Comparison of ENCODE assay signal across 20 cellular contexts in genomic region chr3:62237296-62237948, GRCh38.
DNase-seq lines count a peak whose midpoint lies in the region; ATAC-seq lines count a peak whose summit lies in the region.
"Had no signal": no experiment of that assay in that cellular context is flagged by ENCODE, and none has a peak within 500 bp of the region (broad histone marks: within the 10 kb centered on the region; RNA-seq: fewer than 3 reads in every experiment).

No MANE protein-coding gene starts in this region.

- no peaks in the 10 kb centered on the region for H3K27me3 ChIP-seq in right cardiac atrium (ENCODE audit: control insufficient read depth, insufficient read depth)
- H3K27me3 ChIP-seq: ascending aorta had no signal

- H3K4me3 ChIP-seq in right cardiac atrium (ENCODE audit: low read length) = no peak overlapping the region
- H3K4me3 ChIP-seq: ascending aorta had no signal

- ATAC-seq in GM19463 (IDR thresholded peaks at IDR 0.05; ENCODE audit: unreplicated experiment) (peak; percentile 4), HG03571 (IDR thresholded peaks at IDR 0.05; ENCODE audit: unreplicated experiment) (peak; percentile 17), right cardiac atrium (peak; percentile 35 to 38)
- ATAC-seq: activated CD8-positive, alpha-beta T cell treated with anti-CD3 and anti-CD28 coated beads for 36 hours; esophagus mucosa had no signal

- H3K4me1 ChIP-seq in right cardiac atrium (ENCODE audit: control insufficient read depth, insufficient read depth, low read length) = peaks cover 8% of the 10 kb centered on the region

- WGBS in right cardiac atrium = 36% methylated on average over 5 of the region's 5 CpGs

- H3K27ac ChIP-seq in right cardiac atrium (ENCODE audit: low read length) = no peak overlapping the region
- H3K27ac ChIP-seq: 22Rv1, ascending aorta, HL-60, RWPE1 had no signal

- DNase-seq in DMS 273 (lab: John Stamatoyannopoulos, UW; ENCODE audit: unreplicated experiment) (peak; percentile 53), DMS 273 treated with DMSO at 0.1 percent for 48 hours (lab: John Stamatoyannopoulos, UW) (no peak), right cardiac atrium (no peak), AG08395 (ENCODE audit: low spot score) (no peak), T-helper 9 cell (no peak), MV-4-11 (lab: John Stamatoyannopoulos, UW) (no peak)
- DNase-seq: activated CD4-positive, CD25-positive, alpha-beta regulatory T cell; activated CD8-positive, alpha-beta T cell treated with anti-CD3 and anti-CD28 coated beads for 36 hours; activated naive CD4-positive, alpha-beta T cell treated with anti-CD3 and anti-CD28 coated beads, Interleukin-2, amount 50 U/mL, for 16 hours; activated T-cell treated with anti-CD3 and anti-CD28 coated beads, Interleukin-2, amount 50 U/mL, for 24 hours; effector CD8-positive, alpha-beta T cell; NCI-H1930; nucleus accumbens had no signal

- intact Hi-C loops in right cardiac atrium (cut with DNase I) = no loop called here

- H3K9me3 ChIP-seq in right cardiac atrium (ENCODE audit: control insufficient read depth, low read length) = no peaks in the 10 kb centered on the region
- H3K9me3 ChIP-seq: ascending aorta had no signal
